Comparison of ENCODE assay signal across 1 cellular context in the genomic region with DNA sequence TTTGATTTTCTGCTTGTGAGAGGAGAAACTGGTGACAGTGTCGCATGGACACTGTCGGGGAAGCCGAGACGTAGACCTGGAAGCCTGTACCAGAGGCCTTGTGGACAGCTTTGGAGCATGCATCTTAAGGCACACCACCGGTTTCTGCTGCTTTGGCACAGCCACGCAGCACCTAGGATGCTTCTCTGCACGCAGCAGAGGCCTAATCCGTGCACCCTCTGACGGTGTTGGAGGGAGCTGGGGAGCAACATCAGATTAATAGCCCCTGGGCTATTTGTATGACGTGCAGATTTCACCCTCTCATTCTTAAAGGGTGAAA.
TF ChIP-seq lines count a peak whose summit lies in the region.

No MANE protein-coding gene starts in this region.

TF ChIP-seq in K562, 482 proteins besides CTCF, POLR2A, EP300 and RAD21 (continued from another document):
- TF ChIP-seq, protein P1, sequence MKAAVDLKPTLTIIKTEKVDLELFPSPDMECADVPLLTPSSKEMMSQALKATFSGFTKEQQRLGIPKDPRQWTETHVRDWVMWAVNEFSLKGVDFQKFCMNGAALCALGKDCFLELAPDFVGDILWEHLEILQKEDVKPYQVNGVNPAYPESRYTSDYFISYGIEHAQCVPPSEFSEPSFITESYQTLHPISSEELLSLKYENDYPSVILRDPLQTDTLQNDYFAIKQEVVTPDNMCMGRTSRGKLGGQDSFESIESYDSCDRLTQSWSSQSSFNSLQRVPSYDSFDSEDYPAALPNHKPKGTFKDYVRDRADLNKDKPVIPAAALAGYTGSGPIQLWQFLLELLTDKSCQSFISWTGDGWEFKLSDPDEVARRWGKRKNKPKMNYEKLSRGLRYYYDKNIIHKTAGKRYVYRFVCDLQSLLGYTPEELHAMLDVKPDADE (conservative IDR thresholded peaks at IDR 0.05; ENCODE audit: control insufficient read depth, low read depth, low read length), result no peak
- TF ChIP-seq, protein P2, sequence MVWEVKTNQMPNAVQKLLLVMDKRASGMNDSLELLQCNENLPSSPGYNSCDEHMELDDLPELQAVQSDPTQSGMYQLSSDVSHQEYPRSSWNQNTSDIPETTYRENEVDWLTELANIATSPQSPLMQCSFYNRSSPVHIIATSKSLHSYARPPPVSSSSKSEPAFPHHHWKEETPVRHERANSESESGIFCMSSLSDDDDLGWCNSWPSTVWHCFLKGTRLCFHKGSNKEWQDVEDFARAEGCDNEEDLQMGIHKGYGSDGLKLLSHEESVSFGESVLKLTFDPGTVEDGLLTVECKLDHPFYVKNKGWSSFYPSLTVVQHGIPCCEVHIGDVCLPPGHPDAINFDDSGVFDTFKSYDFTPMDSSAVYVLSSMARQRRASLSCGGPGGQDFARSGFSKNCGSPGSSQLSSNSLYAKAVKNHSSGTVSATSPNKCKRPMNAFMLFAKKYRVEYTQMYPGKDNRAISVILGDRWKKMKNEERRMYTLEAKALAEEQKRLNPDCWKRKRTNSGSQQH (CRISPR knock-in tag; IDR thresholded peaks at IDR 0.05), result no peak
- TF ChIP-seq PTRF (tag; IDR thresholded peaks at IDR 0.05), result no peak
- TF ChIP-seq, protein P3, sequence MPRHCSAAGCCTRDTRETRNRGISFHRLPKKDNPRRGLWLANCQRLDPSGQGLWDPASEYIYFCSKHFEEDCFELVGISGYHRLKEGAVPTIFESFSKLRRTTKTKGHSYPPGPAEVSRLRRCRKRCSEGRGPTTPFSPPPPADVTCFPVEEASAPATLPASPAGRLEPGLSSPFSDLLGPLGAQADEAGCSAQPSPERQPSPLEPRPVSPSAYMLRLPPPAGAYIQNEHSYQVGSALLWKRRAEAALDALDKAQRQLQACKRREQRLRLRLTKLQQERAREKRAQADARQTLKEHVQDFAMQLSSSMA (CRISPR knock-in tag; IDR thresholded peaks at IDR 0.05), result no peak
- TF ChIP-seq, protein P4, sequence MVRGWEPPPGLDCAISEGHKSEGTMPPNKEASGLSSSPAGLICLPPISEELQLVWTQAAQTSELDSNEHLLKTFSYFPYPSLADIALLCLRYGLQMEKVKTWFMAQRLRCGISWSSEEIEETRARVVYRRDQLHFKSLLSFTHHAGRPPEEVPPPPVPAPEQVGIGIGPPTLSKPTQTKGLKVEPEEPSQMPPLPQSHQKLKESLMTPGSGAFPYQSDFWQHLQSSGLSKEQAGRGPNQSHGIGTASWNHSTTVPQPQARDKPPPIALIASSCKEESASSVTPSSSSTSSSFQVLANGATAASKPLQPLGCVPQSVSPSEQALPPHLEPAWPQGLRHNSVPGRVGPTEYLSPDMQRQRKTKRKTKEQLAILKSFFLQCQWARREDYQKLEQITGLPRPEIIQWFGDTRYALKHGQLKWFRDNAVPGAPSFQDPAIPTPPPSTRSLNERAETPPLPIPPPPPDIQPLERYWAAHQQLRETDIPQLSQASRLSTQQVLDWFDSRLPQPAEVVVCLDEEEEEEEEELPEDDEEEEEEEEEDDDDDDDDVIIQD (CRISPR knock-in tag; IDR thresholded peaks at IDR 0.05), result no peak
- TF ChIP-seq, protein P5, sequence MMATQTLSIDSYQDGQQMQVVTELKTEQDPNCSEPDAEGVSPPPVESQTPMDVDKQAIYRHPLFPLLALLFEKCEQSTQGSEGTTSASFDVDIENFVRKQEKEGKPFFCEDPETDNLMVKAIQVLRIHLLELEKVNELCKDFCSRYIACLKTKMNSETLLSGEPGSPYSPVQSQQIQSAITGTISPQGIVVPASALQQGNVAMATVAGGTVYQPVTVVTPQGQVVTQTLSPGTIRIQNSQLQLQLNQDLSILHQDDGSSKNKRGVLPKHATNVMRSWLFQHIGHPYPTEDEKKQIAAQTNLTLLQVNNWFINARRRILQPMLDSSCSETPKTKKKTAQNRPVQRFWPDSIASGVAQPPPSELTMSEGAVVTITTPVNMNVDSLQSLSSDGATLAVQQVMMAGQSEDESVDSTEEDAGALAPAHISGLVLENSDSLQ (IDR thresholded peaks at IDR 0.05), result no peak
- TF ChIP-seq BRF1 (IDR thresholded peaks at IDR 0.05; ENCODE audit: borderline replicate concordance, extremely low read depth, insufficient read length), result no peak
- no peak for TF ChIP-seq ZNF695 (CRISPR knock-in tag; IDR thresholded peaks at IDR 0.05)
- no peak for TF ChIP-seq FIP1L1 (IDR thresholded peaks at IDR 0.05; ENCODE audit: low read depth, low read length, poor library complexity, severe bottlenecking)
- no peak for TF ChIP-seq PURB (CRISPR knock-in tag; IDR thresholded peaks at IDR 0.05; ENCODE audit: low read depth)
- no peak for TF ChIP-seq ZNF780A (CRISPR knock-in tag; IDR thresholded peaks at IDR 0.05)
- TF ChIP-seq, protein P6, sequence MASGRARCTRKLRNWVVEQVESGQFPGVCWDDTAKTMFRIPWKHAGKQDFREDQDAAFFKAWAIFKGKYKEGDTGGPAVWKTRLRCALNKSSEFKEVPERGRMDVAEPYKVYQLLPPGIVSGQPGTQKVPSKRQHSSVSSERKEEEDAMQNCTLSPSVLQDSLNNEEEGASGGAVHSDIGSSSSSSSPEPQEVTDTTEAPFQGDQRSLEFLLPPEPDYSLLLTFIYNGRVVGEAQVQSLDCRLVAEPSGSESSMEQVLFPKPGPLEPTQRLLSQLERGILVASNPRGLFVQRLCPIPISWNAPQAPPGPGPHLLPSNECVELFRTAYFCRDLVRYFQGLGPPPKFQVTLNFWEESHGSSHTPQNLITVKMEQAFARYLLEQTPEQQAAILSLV (tag; IDR thresholded peaks at IDR 0.05), result no peak
- TF ChIP-seq GATAD2B (IDR thresholded peaks at IDR 0.05; ENCODE audit: borderline replicate concordance), result no peak
TF ChIP-seq in K562: peak in this region for 0.
